Comparison of ENCODE assay signal across 1 cellular context in the genomic region with DNA sequence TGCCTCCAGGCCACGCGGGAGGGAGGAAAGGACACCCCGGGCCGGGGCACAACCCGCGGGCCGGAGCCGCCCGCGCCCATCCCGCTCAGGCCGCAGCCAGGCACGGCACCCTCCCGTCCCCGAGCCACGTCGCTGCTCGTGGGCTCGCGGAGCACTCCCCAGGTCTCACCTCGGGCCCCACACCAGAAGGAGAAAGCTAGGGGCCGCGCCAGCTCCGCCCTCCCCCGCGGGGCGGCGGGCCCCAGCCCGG.
TF ChIP-seq lines count a peak whose summit lies in the region.

No MANE protein-coding gene starts in this region.

TF ChIP-seq in HepG2, 621 proteins besides CTCF, POLR2A, EP300 and RAD21 (continues in another document):
- TF ChIP-seq ZNF263 (CRISPR knock-in tag; IDR thresholded peaks at IDR 0.05): peak; percentile 70
- TF ChIP-seq ZNF501 (CRISPR knock-in tag; IDR thresholded peaks at IDR 0.05): no peak
- TF ChIP-seq AKAP8 (CRISPR knock-in tag; IDR thresholded peaks at IDR 0.05): peak; percentile 97
- 0 out of 2 replicates have a peak, but pooled peaks have one; percentile 3 for TF ChIP-seq CC2D1A (CRISPR knock-in tag; IDR thresholded peaks at IDR 0.05)
- TF ChIP-seq MXI1 (IDR thresholded peaks at IDR 0.05; ENCODE audit: borderline replicate concordance, low read depth, low read length): peak; percentile 79; the same call in 1 of the 3 replicates
- TF ChIP-seq, protein P1, sequence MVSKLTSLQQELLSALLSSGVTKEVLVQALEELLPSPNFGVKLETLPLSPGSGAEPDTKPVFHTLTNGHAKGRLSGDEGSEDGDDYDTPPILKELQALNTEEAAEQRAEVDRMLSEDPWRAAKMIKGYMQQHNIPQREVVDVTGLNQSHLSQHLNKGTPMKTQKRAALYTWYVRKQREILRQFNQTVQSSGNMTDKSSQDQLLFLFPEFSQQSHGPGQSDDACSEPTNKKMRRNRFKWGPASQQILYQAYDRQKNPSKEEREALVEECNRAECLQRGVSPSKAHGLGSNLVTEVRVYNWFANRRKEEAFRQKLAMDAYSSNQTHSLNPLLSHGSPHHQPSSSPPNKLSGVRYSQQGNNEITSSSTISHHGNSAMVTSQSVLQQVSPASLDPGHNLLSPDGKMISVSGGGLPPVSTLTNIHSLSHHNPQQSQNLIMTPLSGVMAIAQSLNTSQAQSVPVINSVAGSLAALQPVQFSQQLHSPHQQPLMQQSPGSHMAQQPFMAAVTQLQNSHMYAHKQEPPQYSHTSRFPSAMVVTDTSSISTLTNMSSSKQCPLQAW (CRISPR knock-in tag; IDR thresholded peaks at IDR 0.05): no peak
- TF ChIP-seq, protein P2, sequence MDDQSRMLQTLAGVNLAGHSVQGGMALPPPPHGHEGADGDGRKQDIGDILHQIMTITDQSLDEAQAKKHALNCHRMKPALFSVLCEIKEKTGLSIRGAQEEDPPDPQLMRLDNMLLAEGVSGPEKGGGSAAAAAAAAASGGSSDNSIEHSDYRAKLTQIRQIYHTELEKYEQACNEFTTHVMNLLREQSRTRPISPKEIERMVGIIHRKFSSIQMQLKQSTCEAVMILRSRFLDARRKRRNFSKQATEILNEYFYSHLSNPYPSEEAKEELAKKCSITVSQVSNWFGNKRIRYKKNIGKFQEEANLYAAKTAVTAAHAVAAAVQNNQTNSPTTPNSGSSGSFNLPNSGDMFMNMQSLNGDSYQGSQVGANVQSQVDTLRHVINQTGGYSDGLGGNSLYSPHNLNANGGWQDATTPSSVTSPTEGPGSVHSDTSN (CRISPR knock-in tag; IDR thresholded peaks at IDR 0.05; ENCODE audit: borderline replicate concordance): peak; percentile 66; the same call in 1 of the 2 replicates
- no peak for TF ChIP-seq TCF12 (IDR thresholded peaks at IDR 0.05)
- peak; percentile 78; the same call in 1 of the 2 replicates for TF ChIP-seq TCF12 (CRISPR knock-in tag; IDR thresholded peaks at IDR 0.05)
- TF ChIP-seq ZNF24 (IDR thresholded peaks at IDR 0.05): 0 out of 2 replicates have a peak, but pooled peaks have one; percentile 9
- no peak for TF ChIP-seq ZFP41 (CRISPR knock-in tag; IDR thresholded peaks at IDR 0.05; ENCODE audit: borderline replicate concordance)
- TF ChIP-seq ZNF30 (CRISPR knock-in tag; IDR thresholded peaks at IDR 0.05): no peak
- peak; percentile 36; the same call in 1 of the 2 replicates for TF ChIP-seq ZNF773 (CRISPR knock-in tag; IDR thresholded peaks at IDR 0.05; ENCODE audit: borderline replicate concordance)
- TF ChIP-seq XBP1 (CRISPR knock-in tag; IDR thresholded peaks at IDR 0.05): no peak
- TF ChIP-seq GTF2F1 (IDR thresholded peaks at IDR 0.05; ENCODE audit: low read length): 0 out of 2 replicates have a peak, but pooled peaks have one; percentile 31
- TF ChIP-seq, protein P3, sequence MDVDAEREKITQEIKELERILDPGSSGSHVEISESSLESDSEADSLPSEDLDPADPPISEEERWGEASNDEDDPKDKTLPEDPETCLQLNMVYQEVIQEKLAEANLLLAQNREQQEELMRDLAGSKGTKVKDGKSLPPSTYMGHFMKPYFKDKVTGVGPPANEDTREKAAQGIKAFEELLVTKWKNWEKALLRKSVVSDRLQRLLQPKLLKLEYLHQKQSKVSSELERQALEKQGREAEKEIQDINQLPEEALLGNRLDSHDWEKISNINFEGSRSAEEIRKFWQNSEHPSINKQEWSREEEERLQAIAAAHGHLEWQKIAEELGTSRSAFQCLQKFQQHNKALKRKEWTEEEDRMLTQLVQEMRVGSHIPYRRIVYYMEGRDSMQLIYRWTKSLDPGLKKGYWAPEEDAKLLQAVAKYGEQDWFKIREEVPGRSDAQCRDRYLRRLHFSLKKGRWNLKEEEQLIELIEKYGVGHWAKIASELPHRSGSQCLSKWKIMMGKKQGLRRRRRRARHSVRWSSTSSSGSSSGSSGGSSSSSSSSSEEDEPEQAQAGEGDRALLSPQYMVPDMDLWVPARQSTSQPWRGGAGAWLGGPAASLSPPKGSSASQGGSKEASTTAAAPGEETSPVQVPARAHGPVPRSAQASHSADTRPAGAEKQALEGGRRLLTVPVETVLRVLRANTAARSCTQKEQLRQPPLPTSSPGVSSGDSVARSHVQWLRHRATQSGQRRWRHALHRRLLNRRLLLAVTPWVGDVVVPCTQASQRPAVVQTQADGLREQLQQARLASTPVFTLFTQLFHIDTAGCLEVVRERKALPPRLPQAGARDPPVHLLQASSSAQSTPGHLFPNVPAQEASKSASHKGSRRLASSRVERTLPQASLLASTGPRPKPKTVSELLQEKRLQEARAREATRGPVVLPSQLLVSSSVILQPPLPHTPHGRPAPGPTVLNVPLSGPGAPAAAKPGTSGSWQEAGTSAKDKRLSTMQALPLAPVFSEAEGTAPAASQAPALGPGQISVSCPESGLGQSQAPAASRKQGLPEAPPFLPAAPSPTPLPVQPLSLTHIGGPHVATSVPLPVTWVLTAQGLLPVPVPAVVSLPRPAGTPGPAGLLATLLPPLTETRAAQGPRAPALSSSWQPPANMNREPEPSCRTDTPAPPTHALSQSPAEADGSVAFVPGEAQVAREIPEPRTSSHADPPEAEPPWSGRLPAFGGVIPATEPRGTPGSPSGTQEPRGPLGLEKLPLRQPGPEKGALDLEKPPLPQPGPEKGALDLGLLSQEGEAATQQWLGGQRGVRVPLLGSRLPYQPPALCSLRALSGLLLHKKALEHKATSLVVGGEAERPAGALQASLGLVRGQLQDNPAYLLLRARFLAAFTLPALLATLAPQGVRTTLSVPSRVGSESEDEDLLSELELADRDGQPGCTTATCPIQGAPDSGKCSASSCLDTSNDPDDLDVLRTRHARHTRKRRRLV (CRISPR knock-in tag; IDR thresholded peaks at IDR 0.05): no peak
- 0 out of 2 replicates have a peak, but pooled peaks have one; percentile 64 for TF ChIP-seq ZNF160 (CRISPR knock-in tag; IDR thresholded peaks at IDR 0.05)
- TF ChIP-seq ZC3H13 (CRISPR knock-in tag; IDR thresholded peaks at IDR 0.05): peak; percentile 98; the same call in 1 of the 2 replicates
- TF ChIP-seq POLR2AphosphoS5 (IDR thresholded peaks at IDR 0.05; ENCODE audit: low read depth, low read length): peak; percentile 56
- TF ChIP-seq ZEB1 (IDR thresholded peaks at IDR 0.05; ENCODE audit: insufficient replicate concordance, low read depth): peak; percentile 22
- peak; percentile 93 for TF ChIP-seq MEIS2 (CRISPR knock-in tag; IDR thresholded peaks at IDR 0.05)
- no peak for TF ChIP-seq MTA3 (CRISPR knock-in tag; IDR thresholded peaks at IDR 0.05)
- TF ChIP-seq ADNP (CRISPR knock-in tag; IDR thresholded peaks at IDR 0.05): no peak
- TF ChIP-seq ZNF792 (CRISPR knock-in tag; IDR thresholded peaks at IDR 0.05): no peak
- 0 out of 2 replicates have a peak, but pooled peaks have one; percentile 31 for TF ChIP-seq ZFP36L2 (CRISPR knock-in tag; IDR thresholded peaks at IDR 0.05)
- TF ChIP-seq ZNF496 (CRISPR knock-in tag; IDR thresholded peaks at IDR 0.05; ENCODE audit: insufficient replicate concordance): no peak
- no peak for TF ChIP-seq PITX1 (CRISPR knock-in tag; IDR thresholded peaks at IDR 0.05)
- TF ChIP-seq HOXA9 (CRISPR knock-in tag; IDR thresholded peaks at IDR 0.05; ENCODE audit: borderline replicate concordance): 0 out of 2 replicates have a peak, but pooled peaks have one; percentile 84
- no peak; the same call in none of the 2 replicates for TF ChIP-seq HOXA5 (CRISPR knock-in tag; IDR thresholded peaks at IDR 0.05)
- TF ChIP-seq ZSCAN31 (CRISPR knock-in tag; IDR thresholded peaks at IDR 0.05; ENCODE audit: low read depth): no peak
- TF ChIP-seq, protein P4, sequence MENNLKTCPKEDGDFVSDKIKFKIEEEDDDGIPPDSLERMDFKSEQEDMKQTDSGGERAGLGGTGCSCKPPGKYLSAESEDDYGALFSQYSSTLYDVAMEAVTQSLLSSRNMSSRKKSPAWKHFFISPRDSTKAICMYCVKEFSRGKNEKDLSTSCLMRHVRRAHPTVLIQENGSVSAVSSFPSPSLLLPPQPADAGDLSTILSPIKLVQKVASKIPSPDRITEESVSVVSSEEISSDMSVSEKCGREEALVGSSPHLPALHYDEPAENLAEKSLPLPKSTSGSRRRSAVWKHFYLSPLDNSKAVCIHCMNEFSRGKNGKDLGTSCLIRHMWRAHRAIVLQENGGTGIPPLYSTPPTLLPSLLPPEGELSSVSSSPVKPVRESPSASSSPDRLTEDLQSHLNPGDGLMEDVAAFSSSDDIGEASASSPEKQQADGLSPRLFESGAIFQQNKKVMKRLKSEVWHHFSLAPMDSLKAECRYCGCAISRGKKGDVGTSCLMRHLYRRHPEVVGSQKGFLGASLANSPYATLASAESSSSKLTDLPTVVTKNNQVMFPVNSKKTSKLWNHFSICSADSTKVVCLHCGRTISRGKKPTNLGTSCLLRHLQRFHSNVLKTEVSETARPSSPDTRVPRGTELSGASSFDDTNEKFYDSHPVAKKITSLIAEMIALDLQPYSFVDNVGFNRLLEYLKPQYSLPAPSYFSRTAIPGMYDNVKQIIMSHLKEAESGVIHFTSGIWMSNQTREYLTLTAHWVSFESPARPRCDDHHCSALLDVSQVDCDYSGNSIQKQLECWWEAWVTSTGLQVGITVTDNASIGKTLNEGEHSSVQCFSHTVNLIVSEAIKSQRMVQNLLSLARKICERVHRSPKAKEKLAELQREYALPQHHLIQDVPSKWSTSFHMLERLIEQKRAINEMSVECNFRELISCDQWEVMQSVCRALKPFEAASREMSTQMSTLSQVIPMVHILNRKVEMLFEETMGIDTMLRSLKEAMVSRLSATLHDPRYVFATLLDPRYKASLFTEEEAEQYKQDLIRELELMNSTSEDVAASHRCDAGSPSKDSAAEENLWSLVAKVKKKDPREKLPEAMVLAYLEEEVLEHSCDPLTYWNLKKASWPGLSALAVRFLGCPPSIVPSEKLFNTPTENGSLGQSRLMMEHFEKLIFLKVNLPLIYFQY (CRISPR knock-in tag; IDR thresholded peaks at IDR 0.05; ENCODE audit: borderline replicate concordance): peak; percentile 57; the same call in 1 of the 2 replicates
- TF ChIP-seq, protein P5, sequence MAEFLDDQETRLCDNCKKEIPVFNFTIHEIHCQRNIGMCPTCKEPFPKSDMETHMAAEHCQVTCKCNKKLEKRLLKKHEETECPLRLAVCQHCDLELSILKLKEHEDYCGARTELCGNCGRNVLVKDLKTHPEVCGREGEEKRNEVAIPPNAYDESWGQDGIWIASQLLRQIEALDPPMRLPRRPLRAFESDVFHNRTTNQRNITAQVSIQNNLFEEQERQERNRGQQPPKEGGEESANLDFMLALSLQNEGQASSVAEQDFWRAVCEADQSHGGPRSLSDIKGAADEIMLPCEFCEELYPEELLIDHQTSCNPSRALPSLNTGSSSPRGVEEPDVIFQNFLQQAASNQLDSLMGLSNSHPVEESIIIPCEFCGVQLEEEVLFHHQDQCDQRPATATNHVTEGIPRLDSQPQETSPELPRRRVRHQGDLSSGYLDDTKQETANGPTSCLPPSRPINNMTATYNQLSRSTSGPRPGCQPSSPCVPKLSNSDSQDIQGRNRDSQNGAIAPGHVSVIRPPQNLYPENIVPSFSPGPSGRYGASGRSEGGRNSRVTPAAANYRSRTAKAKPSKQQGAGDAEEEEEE (CRISPR knock-in tag; IDR thresholded peaks at IDR 0.05; ENCODE audit: borderline replicate concordance): no peak
- TF ChIP-seq ZNF777 (CRISPR knock-in tag; IDR thresholded peaks at IDR 0.05): peak; percentile 89
- TF ChIP-seq, protein P6, sequence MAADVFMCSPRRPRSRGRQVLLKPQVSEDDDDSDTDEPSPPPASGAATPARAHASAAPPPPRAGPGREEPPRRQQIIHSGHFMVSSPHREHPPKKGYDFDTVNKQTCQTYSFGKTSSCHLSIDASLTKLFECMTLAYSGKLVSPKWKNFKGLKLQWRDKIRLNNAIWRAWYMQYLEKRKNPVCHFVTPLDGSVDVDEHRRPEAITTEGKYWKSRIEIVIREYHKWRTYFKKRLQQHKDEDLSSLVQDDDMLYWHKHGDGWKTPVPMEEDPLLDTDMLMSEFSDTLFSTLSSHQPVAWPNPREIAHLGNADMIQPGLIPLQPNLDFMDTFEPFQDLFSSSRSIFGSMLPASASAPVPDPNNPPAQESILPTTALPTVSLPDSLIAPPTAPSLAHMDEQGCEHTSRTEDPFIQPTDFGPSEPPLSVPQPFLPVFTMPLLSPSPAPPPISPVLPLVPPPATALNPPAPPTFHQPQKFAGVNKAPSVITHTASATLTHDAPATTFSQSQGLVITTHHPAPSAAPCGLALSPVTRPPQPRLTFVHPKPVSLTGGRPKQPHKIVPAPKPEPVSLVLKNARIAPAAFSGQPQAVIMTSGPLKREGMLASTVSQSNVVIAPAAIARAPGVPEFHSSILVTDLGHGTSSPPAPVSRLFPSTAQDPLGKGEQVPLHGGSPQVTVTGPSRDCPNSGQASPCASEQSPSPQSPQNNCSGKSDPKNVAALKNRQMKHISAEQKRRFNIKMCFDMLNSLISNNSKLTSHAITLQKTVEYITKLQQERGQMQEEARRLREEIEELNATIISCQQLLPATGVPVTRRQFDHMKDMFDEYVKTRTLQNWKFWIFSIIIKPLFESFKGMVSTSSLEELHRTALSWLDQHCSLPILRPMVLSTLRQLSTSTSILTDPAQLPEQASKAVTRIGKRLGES (CRISPR knock-in tag; IDR thresholded peaks at IDR 0.05; ENCODE audit: borderline replicate concordance): 0 out of 2 replicates have a peak, but pooled peaks have one; percentile 77
- TF ChIP-seq, protein P7, sequence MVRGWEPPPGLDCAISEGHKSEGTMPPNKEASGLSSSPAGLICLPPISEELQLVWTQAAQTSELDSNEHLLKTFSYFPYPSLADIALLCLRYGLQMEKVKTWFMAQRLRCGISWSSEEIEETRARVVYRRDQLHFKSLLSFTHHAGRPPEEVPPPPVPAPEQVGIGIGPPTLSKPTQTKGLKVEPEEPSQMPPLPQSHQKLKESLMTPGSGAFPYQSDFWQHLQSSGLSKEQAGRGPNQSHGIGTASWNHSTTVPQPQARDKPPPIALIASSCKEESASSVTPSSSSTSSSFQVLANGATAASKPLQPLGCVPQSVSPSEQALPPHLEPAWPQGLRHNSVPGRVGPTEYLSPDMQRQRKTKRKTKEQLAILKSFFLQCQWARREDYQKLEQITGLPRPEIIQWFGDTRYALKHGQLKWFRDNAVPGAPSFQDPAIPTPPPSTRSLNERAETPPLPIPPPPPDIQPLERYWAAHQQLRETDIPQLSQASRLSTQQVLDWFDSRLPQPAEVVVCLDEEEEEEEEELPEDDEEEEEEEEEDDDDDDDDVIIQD (CRISPR knock-in tag; IDR thresholded peaks at IDR 0.05; ENCODE audit: low read depth): no peak
- no peak; the same call in 1 of the 2 replicates for TF ChIP-seq KLF9 (CRISPR knock-in tag; IDR thresholded peaks at IDR 0.05; ENCODE audit: low read depth)
- peak; percentile 90; the same call in 1 of the 2 replicates for TF ChIP-seq ZNF543 (CRISPR knock-in tag; IDR thresholded peaks at IDR 0.05)
- TF ChIP-seq PHF21A (CRISPR knock-in tag; IDR thresholded peaks at IDR 0.05): 0 out of 2 replicates have a peak, but pooled peaks have one; percentile 48
- 0 out of 2 replicates have a peak, but pooled peaks have one; percentile 2 for TF ChIP-seq SNAPC2 (CRISPR knock-in tag; IDR thresholded peaks at IDR 0.05)
- TF ChIP-seq AHR (CRISPR knock-in tag; IDR thresholded peaks at IDR 0.05): no peak
- TF ChIP-seq WIZ (CRISPR knock-in tag; IDR thresholded peaks at IDR 0.05): 0 out of 2 replicates have a peak, but pooled peaks have one; percentile 30
- no peak for TF ChIP-seq KDM1A (CRISPR knock-in tag; IDR thresholded peaks at IDR 0.05)
- no peak for TF ChIP-seq FOXP1 (IDR thresholded peaks at IDR 0.05)
- no peak for TF ChIP-seq FOXP1 (CRISPR knock-in tag; IDR thresholded peaks at IDR 0.05)
- 0 out of 2 replicates have a peak, but pooled peaks have one; percentile 26 for TF ChIP-seq NKX3-1 (CRISPR knock-in tag; IDR thresholded peaks at IDR 0.05)
